ENCODE assay signal across 18 cellular contexts in genomic region chr11:76772783-76773106, GRCh38. TPM values are rescaled to one million over a fixed set of nuclear protein-coding genes. Genes with fewer than 3 reads are reported as not detected.
DNase-seq lines count a peak whose midpoint lies in the region; ATAC-seq and TF ChIP-seq lines count a peak whose summit lies in the region.
"Had no signal": no experiment of that assay in that cellular context is flagged by ENCODE, and none has a peak within 500 bp of the region (broad histone marks: within the 10 kb centered on the region; RNA-seq: fewer than 3 reads in every experiment).

No MANE protein-coding gene starts in this region.

- peaks cover 16% of the 10 kb centered on the region for H3K36me3 Mint-ChIP-seq in endothelial cell (ENCODE audit: low read depth, unreplicated experiment)
- H3K36me3 Mint-ChIP-seq in progenitor cell of endocrine pancreas (ENCODE audit: insufficient read depth), result peaks cover 4% of the 10 kb centered on the region
- no peaks in the 10 kb centered on the region for H3K36me3 Mint-ChIP-seq in type B pancreatic cell

- H3K36me3 ChIP-seq in Peyer's patch, result no peaks in the 10 kb centered on the region
- H3K36me3 ChIP-seq: left lung, pancreas had no signal

- no peaks in the 10 kb centered on the region for H3K9me3 ChIP-seq in Peyer's patch
- H3K9me3 ChIP-seq: pancreas had no signal

- peak overlapping the region; percentile 10 to 93 (median 80) for H3K27ac ChIP-seq in Peyer's patch
- H3K27ac ChIP-seq: left lung, pancreas had no signal

- H3K27me3 Mint-ChIP-seq in endothelial cell (ENCODE audit: unreplicated experiment), result peaks cover 3% of the 10 kb centered on the region
- H3K27me3 Mint-ChIP-seq in progenitor cell of endocrine pancreas, result no peaks in the 10 kb centered on the region
- H3K27me3 Mint-ChIP-seq in type B pancreatic cell, result no peaks in the 10 kb centered on the region

- H3K27me3 ChIP-seq in Peyer's patch, result no peaks in the 10 kb centered on the region
- H3K27me3 ChIP-seq: left lung, pancreas had no signal

- H3K4me3 ChIP-seq in Peyer's patch, result no peak overlapping the region
- H3K4me3 ChIP-seq: left lung, pancreas had no signal

- H3K4me1 Mint-ChIP-seq in endothelial cell (ENCODE audit: unreplicated experiment) (peaks cover 31% of the 10 kb centered on the region), progenitor cell of endocrine pancreas (ENCODE audit: low read depth) (peaks cover 24% of the 10 kb centered on the region), type B pancreatic cell (ENCODE audit: unreplicated experiment) (peaks cover 39% of the 10 kb centered on the region)
- H3K4me1 Mint-ChIP-seq: B cell had no signal

- H3K9me3 Mint-ChIP-seq in endothelial cell (ENCODE audit: unreplicated experiment), result peaks cover 11% of the 10 kb centered on the region
- H3K9me3 Mint-ChIP-seq in progenitor cell of endocrine pancreas (ENCODE audit: low read depth), result peaks cover 13% of the 10 kb centered on the region
- H3K9me3 Mint-ChIP-seq in type B pancreatic cell, result peaks cover 14% of the 10 kb centered on the region

- TF ChIP-seq CTCF in Peyer's patch (IDR thresholded peaks at IDR 0.05), result peak in 1 of 6 experiments; percentile 12
- no peak for TF ChIP-seq CTCF in endothelial cell (IDR thresholded peaks at IDR 0.05; ENCODE audit: unreplicated experiment)
- no peak for TF ChIP-seq CTCF in progenitor cell of endocrine pancreas (IDR thresholded peaks at IDR 0.05; ENCODE audit: unreplicated experiment)
- no peak for TF ChIP-seq CTCF in type B pancreatic cell (conservative IDR thresholded peaks at IDR 0.05)

- no peak for ATAC-seq in GM18517 (IDR thresholded peaks at IDR 0.05; ENCODE audit: unreplicated experiment)
- ATAC-seq: left lung had no signal

- DNase-seq in Peyer's patch (peak in 1 of 3 donors; percentile 47), endothelial cell (ENCODE audit: low spot score) (no peak), progenitor cell of endocrine pancreas (ENCODE audit: low spot score, unreplicated experiment) (no peak), type B pancreatic cell (ENCODE audit: extremely low spot score, unreplicated experiment) (no peak), NCI-H2107 (lab: John Stamatoyannopoulos, UW) (no peak), dermis blood vessel endothelial cell (no peak)
- DNase-seq: activated CD4-positive, alpha-beta T cell treated with anti-CD3 and anti-CD28 coated beads, Interleukin-2, amount 50 U/mL, for 48 hours; activated naive CD4-positive, alpha-beta T cell treated with anti-CD3 and anti-CD28 coated beads, Interleukin-2, amount 50 U/mL, for 16 hours; activated T-cell treated with anti-CD3 and anti-CD28 coated beads, Interleukin-2, amount 50 U/mL, for 1 hour; foreskin melanocyte; Kasumi-1; left lung; NCI-H1092 treated with DMSO at 0.1 percent for 48 hours; NCI-H524 treated with DMSO at 0.1 percent for 48 hours; T-helper 1 cell had no signal

- H3K27ac Mint-ChIP-seq in endothelial cell (ENCODE audit: unreplicated experiment) (peak overlapping the region; percentile 18), progenitor cell of endocrine pancreas (peak overlapping the region; percentile 8), type B pancreatic cell (peak overlapping the region; percentile 42)
- H3K27ac Mint-ChIP-seq: B cell had no signal

- peaks cover 4 to 58% (median 24%) of the 10 kb centered on the region in 4 donors for H3K4me1 ChIP-seq in Peyer's patch

- H3K4me3 Mint-ChIP-seq in endothelial cell (ENCODE audit: unreplicated experiment) (no peak overlapping the region), progenitor cell of endocrine pancreas (ENCODE audit: low read depth) (no peak overlapping the region), type B pancreatic cell (no peak overlapping the region)
- H3K4me3 Mint-ChIP-seq: B cell had no signal

- no peak for TF ChIP-seq POLR2A in Peyer's patch (IDR thresholded peaks at IDR 0.05)

RNA-seq across cellular contexts. Expression of gene TSKU, which starts 10.4 kb away (rescaled TPM):
- 100 to 1,000 TPM in 2 of 4 donors, 10 to 100 TPM in 2; 27.2 to 152 (median 87.2) TPM for total RNA-seq in Peyer's patch
- total RNA-seq in endothelial cell (ENCODE audit: unreplicated experiment), result 29.9 TPM
- 27.1 and 29.8 TPM in 2 replicates for total RNA-seq in progenitor cell of endocrine pancreas
- total RNA-seq in type B pancreatic cell (ENCODE audit: low replicate concordance), result 32.8 and 36.7 TPM in 2 replicates
- total RNA-seq in dermis blood vessel endothelial cell, result 4.4 and 8.7 TPM in 2 replicates
- total RNA-seq: B cell had no signal
